In the genomic region with DNA sequence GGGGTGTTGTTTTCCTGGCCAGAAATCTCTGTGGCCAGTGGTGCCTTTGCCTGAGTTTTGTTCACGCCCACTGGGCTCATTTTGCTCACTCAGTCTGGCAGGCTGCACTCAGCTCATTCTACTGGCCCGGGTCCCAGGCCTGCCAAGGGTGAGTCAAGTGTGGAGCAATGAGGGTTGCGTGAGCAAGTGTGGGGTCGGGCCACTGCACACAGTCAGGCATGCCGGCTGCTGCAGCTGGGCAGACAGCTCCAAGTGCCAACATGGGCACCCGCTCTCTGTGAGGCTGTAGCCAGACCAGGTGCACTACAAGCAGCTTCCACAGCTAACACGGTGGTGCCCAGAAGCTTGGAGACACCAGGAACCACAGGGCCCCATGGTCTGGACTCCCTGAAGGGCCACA, we compare ENCODE assay signal across 17 cellular contexts.
DNase-seq lines count a peak whose midpoint lies in the region; TF ChIP-seq lines count a peak whose summit lies in the region.
"Had no signal": no experiment of that assay in that cellular context is flagged by ENCODE, and none has a peak within 500 bp of the region (broad histone marks: within the 10 kb centered on the region; RNA-seq: fewer than 3 reads in every experiment).

No MANE protein-coding gene starts in this region.

- no peaks in the 10 kb centered on the region for H3K4me1 ChIP-seq in esophagus muscularis mucosa
- peaks cover 0 to 5% (median 2%) of the 10 kb centered on the region in 4 donors for H3K4me1 ChIP-seq in tibial artery
- H3K4me1 ChIP-seq in trophoblast cell (ENCODE audit: control insufficient read depth in 1 of 2, insufficient read depth in 2 of 2, low read length in 2 of 2): no peaks in the 10 kb centered on the region
- H3K4me1 ChIP-seq: testis had no signal

- no peak overlapping the region for H3K4ac ChIP-seq in trophoblast cell (ENCODE audit: low read depth, low read length)

- no peak overlapping the region for H2AFZ ChIP-seq in trophoblast cell (ENCODE audit: insufficient read depth, low read length, poor library complexity)

- peak; percentile 7 for DNase-seq in activated CD8-positive, alpha-beta memory T cell treated with anti-CD3 and anti-CD28 coated beads for 24 hours
- DNase-seq in activated CD8-positive, alpha-beta memory T cell treated with anti-CD3 and anti-CD28 coated beads, Interleukin-2, amount 50 U/mL, for 48 hours: no peak
- DNase-seq in esophagus muscularis mucosa (ENCODE audit: extremely low spot score): peak; percentile 88
- peak; percentile 46 for DNase-seq in kidney tubule cell (ENCODE audit: low spot score)
- DNase-seq in tibial artery: peak; percentile 73 to 83
- DNase-seq in D341Med (ENCODE audit: low spot score): no peak
- no peak for DNase-seq in trophoblast cell
- no peak for DNase-seq in NCI-H82 (lab: John Stamatoyannopoulos, UW)
- DNase-seq: activated CD4-positive, alpha-beta T cell treated with anti-CD3 and anti-CD28 coated beads, Interleukin-2, amount 50 U/mL, for 4 hours; activated T-cell treated with anti-CD3 and anti-CD28 coated beads, Interleukin-2, amount 50 U/mL, for 72 hours; effector memory CD4-positive, alpha-beta T cell; MM.1S; NCI-H187 treated with DMSO at 0.1 percent for 48 hours; NCI-H510A treated with DMSO at 0.1 percent for 48 hours; testis had no signal

- H3K14ac ChIP-seq in trophoblast cell (ENCODE audit: low read length): no peak overlapping the region

- H3K27ac ChIP-seq in esophagus muscularis mucosa (replicated peaks in 1 of 4) (no peak overlapping the region), tibial artery (no peak overlapping the region), trophoblast cell (ENCODE audit: low read depth, low read length) (no peak overlapping the region)
- H3K27ac ChIP-seq: 22Rv1, neutrophil, testis had no signal

- no peaks in the 10 kb centered on the region for H3K27me3 ChIP-seq in esophagus muscularis mucosa
- H3K27me3 ChIP-seq in tibial artery: no peaks in the 10 kb centered on the region
- no peaks in the 10 kb centered on the region for H3K27me3 ChIP-seq in trophoblast cell (ENCODE audit: insufficient read depth, low read length)
- H3K27me3 ChIP-seq: neutrophil, testis had no signal

- no peak overlapping the region for H2AK5ac ChIP-seq in trophoblast cell (ENCODE audit: low read length)

- WGBS in esophagus muscularis mucosa: 55% methylated on average over 6 of the region's 7 CpGs
- WGBS in trophoblast cell (ENCODE audit: extremely low coverage, insufficient coverage, insufficient read length): no CpG with 5 or more reads among the region's 7 CpGs

- no peak overlapping the region for H4K12ac ChIP-seq in trophoblast cell (ENCODE audit: low read depth, low read length)

- no peak overlapping the region for H3K9ac ChIP-seq in trophoblast cell (ENCODE audit: low read length)

- TF ChIP-seq CTCF in esophagus muscularis mucosa (IDR thresholded peaks at IDR 0.05): no peak
- TF ChIP-seq CTCF in tibial artery (IDR thresholded peaks at IDR 0.05): no peak

- no peak for TF ChIP-seq POLR2A in esophagus muscularis mucosa (IDR thresholded peaks at IDR 0.05; ENCODE audit: low read depth)

- no peak overlapping the region for H3K4me2 ChIP-seq in trophoblast cell (ENCODE audit: low read length)

- H3K36me3 ChIP-seq in esophagus muscularis mucosa (no peaks in the 10 kb centered on the region), tibial artery (no peaks in the 10 kb centered on the region), trophoblast cell (ENCODE audit: control insufficient read depth in 1 of 2, insufficient read depth in 2 of 2, low read length in 2 of 2) (no peaks in the 10 kb centered on the region)
- H3K36me3 ChIP-seq: neutrophil had no signal

- no peak overlapping the region for H3K18ac ChIP-seq in trophoblast cell (ENCODE audit: low read length)

- intact Hi-C loops in esophagus muscularis mucosa (cut with DNase I) (no loop called here), tibial artery (cut with DNase I; ENCODE audit: low total_unique reads) (no loop called here)

- no peak overlapping the region for H4K91ac ChIP-seq in trophoblast cell (ENCODE audit: low read depth, low read length)

- H2BK120ac ChIP-seq in trophoblast cell (ENCODE audit: insufficient read depth, low read length, poor library complexity): no peak overlapping the region

- H3K9me3 ChIP-seq in esophagus muscularis mucosa (no peaks in the 10 kb centered on the region), tibial artery (no peaks in the 10 kb centered on the region), trophoblast cell (ENCODE audit: insufficient read depth, low read depth, low read length) (peaks cover 6% of the 10 kb centered on the region)
- H3K9me3 ChIP-seq: neutrophil, testis had no signal

- no peak overlapping the region for H3K23ac ChIP-seq in trophoblast cell (ENCODE audit: low read length)

- H2BK5ac ChIP-seq in trophoblast cell (ENCODE audit: low read depth, low read length, poor library complexity): no peak overlapping the region

- H3K79me1 ChIP-seq in trophoblast cell (ENCODE audit: low read length): no peaks in the 10 kb centered on the region

- no peak overlapping the region for H3K4me3 ChIP-seq in esophagus muscularis mucosa
- H3K4me3 ChIP-seq in tibial artery: no peak overlapping the region
- H3K4me3 ChIP-seq in trophoblast cell (ENCODE audit: low read depth, low read length): no peak overlapping the region
- H3K4me3 ChIP-seq: testis had no signal

- H3K79me2 ChIP-seq in trophoblast cell (ENCODE audit: control insufficient read depth, insufficient read depth, low read length, poor library complexity): no peaks in the 10 kb centered on the region

- no peak for TF ChIP-seq EP300 in esophagus muscularis mucosa (IDR thresholded peaks at IDR 0.05)

- no peak overlapping the region for H4K8ac ChIP-seq in trophoblast cell (ENCODE audit: low read depth, low read length)

- no peak overlapping the region for H2BK12ac ChIP-seq in trophoblast cell (ENCODE audit: low read length)

Comparison
In these comparisons a context has a peak if more than half of its experiments do, and no peak if none do; other contexts are left out.
1. DNase-seq: peak in activated CD8-positive, alpha-beta memory T cell treated with anti-CD3 and anti-CD28 coated beads for 24 hours (single experiment), esophagus muscularis mucosa (single experiment), kidney tubule cell (single experiment) and tibial artery (2 of 2); none in activated CD8-positive, alpha-beta memory T cell treated with anti-CD3 and anti-CD28 coated beads, Interleukin-2, amount 50 U/mL, for 48 hours (single experiment), D341Med (single experiment), trophoblast cell (0 of 2) and NCI-H82 (single experiment).